In the genomic region with DNA sequence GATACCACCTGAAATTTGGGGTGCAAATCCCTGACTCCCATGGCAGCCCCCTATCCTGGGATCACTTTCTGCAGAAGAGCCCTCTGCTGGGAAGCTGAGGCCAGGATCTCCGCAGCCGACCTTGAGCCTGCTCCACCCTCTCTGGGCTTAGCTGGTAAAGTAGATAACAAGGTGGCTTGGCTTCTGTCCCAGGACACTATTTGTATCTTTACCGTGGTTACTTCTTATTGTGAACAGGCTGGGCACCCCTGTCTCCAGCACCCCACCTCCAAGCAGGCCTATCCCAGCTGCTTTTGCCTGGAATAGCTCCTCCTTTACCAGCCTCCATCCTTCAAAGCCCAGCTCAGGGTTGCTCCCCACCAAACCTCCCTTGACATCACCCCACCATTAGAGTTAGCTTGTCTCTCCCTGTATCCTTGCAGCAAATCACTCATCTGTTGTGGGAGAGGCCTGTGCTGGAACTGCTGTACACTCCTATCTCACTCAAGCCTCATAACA, we compare ENCODE assay signal across 1 cellular context.
TF ChIP-seq lines count a peak whose summit lies in the region.

No MANE protein-coding gene starts in this region.

TF ChIP-seq in K562, 482 proteins besides CTCF, POLR2A, EP300 and RAD21 (continues in another document):
- no peak for TF ChIP-seq TEAD1 (CRISPR knock-in tag; IDR thresholded peaks at IDR 0.05)
- TF ChIP-seq SMARCB1 (IDR thresholded peaks at IDR 0.05; ENCODE audit: insufficient read length, low read depth): peak; percentile 14
- TF ChIP-seq CREM (IDR thresholded peaks at IDR 0.05; ENCODE audit: low read depth): peak; percentile 32
- TF ChIP-seq XRCC4 (IDR thresholded peaks at IDR 0.05; ENCODE audit: extremely low read depth, insufficient read depth, insufficient read length): no peak
- TF ChIP-seq, protein P1, sequence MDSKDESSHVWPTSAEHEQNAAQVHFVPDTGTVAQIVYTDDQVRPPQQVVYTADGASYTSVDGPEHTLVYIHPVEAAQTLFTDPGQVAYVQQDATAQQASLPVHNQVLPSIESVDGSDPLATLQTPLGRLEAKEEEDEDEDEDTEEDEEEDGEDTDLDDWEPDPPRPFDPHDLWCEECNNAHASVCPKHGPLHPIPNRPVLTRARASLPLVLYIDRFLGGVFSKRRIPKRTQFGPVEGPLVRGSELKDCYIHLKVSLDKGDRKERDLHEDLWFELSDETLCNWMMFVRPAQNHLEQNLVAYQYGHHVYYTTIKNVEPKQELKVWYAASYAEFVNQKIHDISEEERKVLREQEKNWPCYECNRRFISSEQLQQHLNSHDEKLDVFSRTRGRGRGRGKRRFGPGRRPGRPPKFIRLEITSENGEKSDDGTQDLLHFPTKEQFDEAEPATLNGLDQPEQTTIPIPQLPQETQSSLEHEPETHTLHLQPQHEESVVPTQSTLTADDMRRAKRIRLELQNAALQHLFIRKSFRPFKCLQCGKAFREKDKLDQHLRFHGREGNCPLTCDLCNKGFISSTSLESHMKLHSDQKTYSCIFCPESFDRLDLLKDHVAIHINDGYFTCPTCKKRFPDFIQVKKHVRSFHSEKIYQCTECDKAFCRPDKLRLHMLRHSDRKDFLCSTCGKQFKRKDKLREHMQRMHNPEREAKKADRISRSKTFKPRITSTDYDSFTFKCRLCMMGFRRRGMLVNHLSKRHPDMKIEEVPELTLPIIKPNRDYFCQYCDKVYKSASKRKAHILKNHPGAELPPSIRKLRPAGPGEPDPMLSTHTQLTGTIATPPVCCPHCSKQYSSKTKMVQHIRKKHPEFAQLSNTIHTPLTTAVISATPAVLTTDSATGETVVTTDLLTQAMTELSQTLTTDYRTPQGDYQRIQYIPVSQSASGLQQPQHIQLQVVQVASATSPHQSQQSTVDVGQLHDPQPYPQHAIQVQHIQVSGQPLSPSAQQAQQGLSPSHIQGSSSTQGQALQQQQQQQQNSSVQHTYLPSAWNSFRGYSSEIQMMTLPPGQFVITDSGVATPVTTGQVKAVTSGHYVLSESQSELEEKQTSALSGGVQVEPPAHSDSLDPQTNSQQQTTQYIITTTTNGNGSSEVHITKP (IDR thresholded peaks at IDR 0.05; ENCODE audit: partially characterized antibody): peak; percentile 45
- peak; percentile 55 for TF ChIP-seq ZFX (CRISPR knock-in tag; IDR thresholded peaks at IDR 0.05)
- TF ChIP-seq TEAD4 (IDR thresholded peaks at IDR 0.05; ENCODE audit: low read length): peak; percentile 68
- TF ChIP-seq TEAD4 (CRISPR knock-in tag; IDR thresholded peaks at IDR 0.05; ENCODE audit: borderline replicate concordance): no peak
- 0 out of 2 replicates have a peak, but pooled peaks have one; percentile 29 for TF ChIP-seq SMAD4 (CRISPR knock-in tag; conservative IDR thresholded peaks at IDR 0.05)
- no peak for TF ChIP-seq ERF (CRISPR knock-in tag; IDR thresholded peaks at IDR 0.05)
- TF ChIP-seq ZNF384 (IDR thresholded peaks at IDR 0.05; ENCODE audit: low read depth, low read length): no peak
- TF ChIP-seq BHLHE40 (IDR thresholded peaks at IDR 0.05; ENCODE audit: low read length): peak; percentile 59; the same call in 1 of the 2 replicates
- TF ChIP-seq SNRNP70 (optimal IDR thresholded peaks at IDR 0.05; ENCODE audit: low read depth, low read length): no peak
- peak; percentile 37; the same call in 1 of the 2 replicates for TF ChIP-seq SMARCC2 (IDR thresholded peaks at IDR 0.05; ENCODE audit: low read depth)
- no peak for TF ChIP-seq BRD9 (IDR thresholded peaks at IDR 0.05; ENCODE audit: low read depth, partially characterized antibody)
- TF ChIP-seq PTBP1 (IDR thresholded peaks at IDR 0.05; ENCODE audit: low read depth, low read length): 0 out of 2 replicates have a peak, but pooled peaks have one; percentile 6
- TF ChIP-seq SRSF9 (IDR thresholded peaks at IDR 0.05; ENCODE audit: borderline replicate concordance, low read depth, low read length): no peak
- TF ChIP-seq ARID1B (IDR thresholded peaks at IDR 0.05): peak; percentile 88
- TF ChIP-seq STAT5A (IDR thresholded peaks at IDR 0.05; ENCODE audit: borderline replicate concordance, low read length): peak; percentile 31; the same call in 1 of the 2 replicates
- no peak for TF ChIP-seq CBX3 (IDR thresholded peaks at IDR 0.05; ENCODE audit: borderline replicate concordance in 1 of 2, low read length in 2 of 2)
- peak; percentile 87 for TF ChIP-seq KLF1 (tag; IDR thresholded peaks at IDR 0.05)
- peak; percentile 79 for TF ChIP-seq CBFA2T3 (IDR thresholded peaks at IDR 0.05)
- TF ChIP-seq ZBTB2 (IDR thresholded peaks at IDR 0.05): no peak
- no peak for TF ChIP-seq PREB (CRISPR knock-in tag; IDR thresholded peaks at IDR 0.05)
- no peak for TF ChIP-seq FOXK1 (CRISPR knock-in tag; IDR thresholded peaks at IDR 0.05; ENCODE audit: borderline replicate concordance)
- TF ChIP-seq SOX6 (IDR thresholded peaks at IDR 0.05): peak; percentile 61; the same call in 1 of the 2 replicates
- no peak for TF ChIP-seq SIN3A (IDR thresholded peaks at IDR 0.05; ENCODE audit: borderline replicate concordance in 2 of 2, control insufficient read depth in 1 of 2, low read depth in 2 of 2, low read length in 2 of 2)
- TF ChIP-seq KLF16 (IDR thresholded peaks at IDR 0.05): peak; percentile 62
- TF ChIP-seq, protein P2, sequence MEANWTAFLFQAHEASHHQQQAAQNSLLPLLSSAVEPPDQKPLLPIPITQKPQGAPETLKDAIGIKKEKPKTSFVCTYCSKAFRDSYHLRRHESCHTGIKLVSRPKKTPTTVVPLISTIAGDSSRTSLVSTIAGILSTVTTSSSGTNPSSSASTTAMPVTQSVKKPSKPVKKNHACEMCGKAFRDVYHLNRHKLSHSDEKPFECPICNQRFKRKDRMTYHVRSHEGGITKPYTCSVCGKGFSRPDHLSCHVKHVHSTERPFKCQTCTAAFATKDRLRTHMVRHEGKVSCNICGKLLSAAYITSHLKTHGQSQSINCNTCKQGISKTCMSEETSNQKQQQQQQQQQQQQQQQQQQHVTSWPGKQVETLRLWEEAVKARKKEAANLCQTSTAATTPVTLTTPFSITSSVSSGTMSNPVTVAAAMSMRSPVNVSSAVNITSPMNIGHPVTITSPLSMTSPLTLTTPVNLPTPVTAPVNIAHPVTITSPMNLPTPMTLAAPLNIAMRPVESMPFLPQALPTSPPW (CRISPR knock-in tag; IDR thresholded peaks at IDR 0.05): peak; percentile 30; the same call in 1 of the 2 replicates
- TF ChIP-seq, protein P3, sequence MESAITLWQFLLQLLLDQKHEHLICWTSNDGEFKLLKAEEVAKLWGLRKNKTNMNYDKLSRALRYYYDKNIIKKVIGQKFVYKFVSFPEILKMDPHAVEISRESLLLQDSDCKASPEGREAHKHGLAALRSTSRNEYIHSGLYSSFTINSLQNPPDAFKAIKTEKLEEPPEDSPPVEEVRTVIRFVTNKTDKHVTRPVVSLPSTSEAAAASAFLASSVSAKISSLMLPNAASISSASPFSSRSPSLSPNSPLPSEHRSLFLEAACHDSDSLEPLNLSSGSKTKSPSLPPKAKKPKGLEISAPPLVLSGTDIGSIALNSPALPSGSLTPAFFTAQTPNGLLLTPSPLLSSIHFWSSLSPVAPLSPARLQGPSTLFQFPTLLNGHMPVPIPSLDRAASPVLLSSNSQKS (CRISPR knock-in tag; IDR thresholded peaks at IDR 0.05): no peak
- no peak for TF ChIP-seq DDX20 (tag; IDR thresholded peaks at IDR 0.05; ENCODE audit: low read depth)
- TF ChIP-seq TRIM24 (IDR thresholded peaks at IDR 0.05): peak in 1 of 2 experiments; percentile 31; a peak in 1 of 4 replicates
- TF ChIP-seq ZBTB8A (IDR thresholded peaks at IDR 0.05; ENCODE audit: partially characterized antibody): no peak
- TF ChIP-seq PTRF (tag; IDR thresholded peaks at IDR 0.05): no peak
- TF ChIP-seq ZEB2 (IDR thresholded peaks at IDR 0.05): peak; percentile 56
- TF ChIP-seq TAL1 (IDR thresholded peaks at IDR 0.05): peak; percentile 69
- TF ChIP-seq FOXJ3 (CRISPR knock-in tag; IDR thresholded peaks at IDR 0.05): 0 out of 2 replicates have a peak, but pooled peaks have one; percentile 56
- peak; percentile 81 for TF ChIP-seq MEIS2 (IDR thresholded peaks at IDR 0.05; ENCODE audit: partially characterized antibody)
- peak in 1 of 2 experiments; percentile 53; a peak in 1 of 4 replicates for TF ChIP-seq RCOR1 (IDR thresholded peaks at IDR 0.05; ENCODE audit: borderline replicate concordance in 1 of 2, low read depth in 2 of 2, low read length in 2 of 2)
- peak; percentile 54 for TF ChIP-seq CCNT2 (IDR thresholded peaks at IDR 0.05; ENCODE audit: borderline replicate concordance, extremely low read depth, insufficient read length, low read depth, low read length)
- TF ChIP-seq SMARCA4 (IDR thresholded peaks at IDR 0.05): peak; percentile 76; the same call in 1 of the 2 replicates
- TF ChIP-seq CTBP1 (IDR thresholded peaks at IDR 0.05; ENCODE audit: borderline replicate concordance): peak; percentile 85; the same call in 1 of the 2 replicates
- TF ChIP-seq, protein P4, sequence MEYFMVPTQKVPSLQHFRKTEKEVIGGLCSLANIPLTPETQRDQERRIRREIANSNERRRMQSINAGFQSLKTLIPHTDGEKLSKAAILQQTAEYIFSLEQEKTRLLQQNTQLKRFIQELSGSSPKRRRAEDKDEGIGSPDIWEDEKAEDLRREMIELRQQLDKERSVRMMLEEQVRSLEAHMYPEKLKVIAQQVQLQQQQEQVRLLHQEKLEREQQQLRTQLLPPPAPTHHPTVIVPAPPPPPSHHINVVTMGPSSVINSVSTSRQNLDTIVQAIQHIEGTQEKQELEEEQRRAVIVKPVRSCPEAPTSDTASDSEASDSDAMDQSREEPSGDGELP (CRISPR knock-in tag; IDR thresholded peaks at IDR 0.05; ENCODE audit: borderline replicate concordance): peak; percentile 71
- TF ChIP-seq CXXC5 (CRISPR knock-in tag; IDR thresholded peaks at IDR 0.05): peak; percentile 34; the same call in 1 of the 2 replicates
- 0 out of 2 replicates have a peak, but pooled peaks have one; percentile 9 for TF ChIP-seq RFX1 (IDR thresholded peaks at IDR 0.05)
- peak; percentile 82; the same call in 1 of the 2 replicates for TF ChIP-seq DPF2 (IDR thresholded peaks at IDR 0.05)
- TF ChIP-seq SP1 (CRISPR knock-in tag; IDR thresholded peaks at IDR 0.05): peak; percentile 49; the same call in 1 of the 2 replicates
- TF ChIP-seq MTA3 (IDR thresholded peaks at IDR 0.05; ENCODE audit: borderline replicate concordance): peak; percentile 72
- no peak for TF ChIP-seq CLOCK (CRISPR knock-in tag; IDR thresholded peaks at IDR 0.05; ENCODE audit: borderline replicate concordance)
- TF ChIP-seq, protein P5, sequence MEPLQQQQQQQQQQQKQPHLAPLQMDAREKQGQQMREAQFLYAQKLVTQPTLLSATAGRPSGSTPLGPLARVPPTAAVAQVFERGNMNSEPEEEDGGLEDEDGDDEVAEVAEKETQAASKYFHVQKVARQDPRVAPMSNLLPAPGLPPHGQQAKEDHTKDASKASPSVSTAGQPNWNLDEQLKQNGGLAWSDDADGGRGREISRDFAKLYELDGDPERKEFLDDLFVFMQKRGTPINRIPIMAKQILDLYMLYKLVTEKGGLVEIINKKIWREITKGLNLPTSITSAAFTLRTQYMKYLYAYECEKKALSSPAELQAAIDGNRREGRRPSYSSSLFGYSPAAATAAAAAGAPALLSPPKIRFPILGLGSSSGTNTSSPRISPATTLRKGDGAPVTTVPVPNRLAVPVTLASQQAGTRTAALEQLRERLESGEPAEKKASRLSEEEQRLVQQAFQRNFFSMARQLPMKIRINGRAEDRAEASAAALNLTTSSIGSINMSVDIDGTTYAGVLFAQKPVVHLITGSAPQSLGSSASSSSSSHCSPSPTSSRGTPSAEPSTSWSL (CRISPR knock-in tag; IDR thresholded peaks at IDR 0.05; ENCODE audit: borderline replicate concordance): no peak
- TF ChIP-seq, protein P6, sequence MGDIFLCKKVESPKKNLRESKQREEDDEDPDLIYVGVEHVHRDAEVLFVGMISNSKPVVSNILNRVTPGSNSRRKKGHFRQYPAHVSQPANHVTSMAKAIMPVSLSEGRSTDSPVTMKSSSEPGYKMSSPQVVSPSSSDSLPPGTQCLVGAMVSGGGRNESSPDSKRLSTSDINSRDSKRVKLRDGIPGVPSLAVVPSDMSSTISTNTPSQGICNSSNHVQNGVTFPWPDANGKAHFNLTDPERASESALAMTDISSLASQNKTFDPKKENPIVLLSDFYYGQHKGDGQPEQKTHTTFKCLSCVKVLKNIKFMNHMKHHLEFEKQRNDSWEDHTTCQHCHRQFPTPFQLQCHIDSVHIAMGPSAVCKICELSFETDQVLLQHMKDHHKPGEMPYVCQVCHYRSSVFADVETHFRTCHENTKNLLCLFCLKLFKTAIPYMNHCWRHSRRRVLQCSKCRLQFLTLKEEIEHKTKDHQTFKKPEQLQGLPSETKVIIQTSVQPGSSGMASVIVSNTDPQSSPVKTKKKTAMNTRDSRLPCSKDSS (IDR thresholded peaks at IDR 0.05; ENCODE audit: low read depth, partially characterized antibody): no peak
- TF ChIP-seq RB1 (IDR thresholded peaks at IDR 0.05; ENCODE audit: low read depth): 0 out of 2 replicates have a peak, but pooled peaks have one; percentile 22
